Comparison of ENCODE assay signal across 1 cellular context in genomic region chrX:23803931-23804381, GRCh38.
TF ChIP-seq lines count a peak whose summit lies in the region.

No MANE protein-coding gene starts in this region.

TF ChIP-seq in GM23338, 12 proteins besides CTCF, POLR2A, EP300 and RAD21 (continued from another document):
- TF ChIP-seq, protein P1, sequence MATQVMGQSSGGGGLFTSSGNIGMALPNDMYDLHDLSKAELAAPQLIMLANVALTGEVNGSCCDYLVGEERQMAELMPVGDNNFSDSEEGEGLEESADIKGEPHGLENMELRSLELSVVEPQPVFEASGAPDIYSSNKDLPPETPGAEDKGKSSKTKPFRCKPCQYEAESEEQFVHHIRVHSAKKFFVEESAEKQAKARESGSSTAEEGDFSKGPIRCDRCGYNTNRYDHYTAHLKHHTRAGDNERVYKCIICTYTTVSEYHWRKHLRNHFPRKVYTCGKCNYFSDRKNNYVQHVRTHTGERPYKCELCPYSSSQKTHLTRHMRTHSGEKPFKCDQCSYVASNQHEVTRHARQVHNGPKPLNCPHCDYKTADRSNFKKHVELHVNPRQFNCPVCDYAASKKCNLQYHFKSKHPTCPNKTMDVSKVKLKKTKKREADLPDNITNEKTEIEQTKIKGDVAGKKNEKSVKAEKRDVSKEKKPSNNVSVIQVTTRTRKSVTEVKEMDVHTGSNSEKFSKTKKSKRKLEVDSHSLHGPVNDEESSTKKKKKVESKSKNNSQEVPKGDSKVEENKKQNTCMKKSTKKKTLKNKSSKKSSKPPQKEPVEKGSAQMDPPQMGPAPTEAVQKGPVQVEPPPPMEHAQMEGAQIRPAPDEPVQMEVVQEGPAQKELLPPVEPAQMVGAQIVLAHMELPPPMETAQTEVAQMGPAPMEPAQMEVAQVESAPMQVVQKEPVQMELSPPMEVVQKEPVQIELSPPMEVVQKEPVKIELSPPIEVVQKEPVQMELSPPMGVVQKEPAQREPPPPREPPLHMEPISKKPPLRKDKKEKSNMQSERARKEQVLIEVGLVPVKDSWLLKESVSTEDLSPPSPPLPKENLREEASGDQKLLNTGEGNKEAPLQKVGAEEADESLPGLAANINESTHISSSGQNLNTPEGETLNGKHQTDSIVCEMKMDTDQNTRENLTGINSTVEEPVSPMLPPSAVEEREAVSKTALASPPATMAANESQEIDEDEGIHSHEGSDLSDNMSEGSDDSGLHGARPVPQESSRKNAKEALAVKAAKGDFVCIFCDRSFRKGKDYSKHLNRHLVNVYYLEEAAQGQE (IDR thresholded peaks at IDR 0.05; ENCODE audit: unreplicated experiment): no peak
- TF ChIP-seq, protein P2, sequence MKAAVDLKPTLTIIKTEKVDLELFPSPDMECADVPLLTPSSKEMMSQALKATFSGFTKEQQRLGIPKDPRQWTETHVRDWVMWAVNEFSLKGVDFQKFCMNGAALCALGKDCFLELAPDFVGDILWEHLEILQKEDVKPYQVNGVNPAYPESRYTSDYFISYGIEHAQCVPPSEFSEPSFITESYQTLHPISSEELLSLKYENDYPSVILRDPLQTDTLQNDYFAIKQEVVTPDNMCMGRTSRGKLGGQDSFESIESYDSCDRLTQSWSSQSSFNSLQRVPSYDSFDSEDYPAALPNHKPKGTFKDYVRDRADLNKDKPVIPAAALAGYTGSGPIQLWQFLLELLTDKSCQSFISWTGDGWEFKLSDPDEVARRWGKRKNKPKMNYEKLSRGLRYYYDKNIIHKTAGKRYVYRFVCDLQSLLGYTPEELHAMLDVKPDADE (IDR thresholded peaks at IDR 0.05): no peak
- TF ChIP-seq ZNF114 (CRISPR knock-in tag; IDR thresholded peaks at IDR 0.05): no peak
